In the genomic region with DNA sequence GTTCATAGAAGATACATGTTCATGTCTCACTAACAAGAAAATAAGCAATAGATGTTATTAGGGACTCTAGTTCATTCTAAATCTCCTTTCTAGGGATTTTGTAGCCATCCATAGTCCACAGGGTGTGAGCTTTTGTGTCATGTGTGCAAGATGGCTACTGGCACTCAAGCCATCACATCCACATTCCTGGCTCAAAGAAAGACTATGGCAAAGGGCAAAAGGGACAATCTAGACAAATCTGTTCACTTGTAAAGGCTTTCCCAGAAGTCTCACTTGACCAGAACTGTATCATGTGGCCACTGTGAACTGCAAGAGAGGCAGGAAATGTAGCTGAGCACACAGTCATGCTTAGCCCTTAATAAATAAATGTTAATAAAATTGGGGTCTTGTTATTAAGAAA, we compare ENCODE assay signal across 27 cellular contexts.
"Had no signal": no experiment of that assay in that cellular context is flagged by ENCODE, and none has a peak within 500 bp of the region (broad histone marks: within the 10 kb centered on the region; RNA-seq: fewer than 3 reads in every experiment).

No MANE protein-coding gene starts in this region.

- H3K27ac Mint-ChIP-seq: activated CD4-positive, alpha-beta T cell treated with anti-CD3 and anti-CD28 coated beads, Interleukin-2, amount 10 ng/mL, durations not matched to agents 7 days and 5 days; activated naive CD4-positive, alpha-beta T cell treated with anti-CD3 and anti-CD28 coated beads, Interleukin-2, amount 50 U/mL, for 72 hours; activated T-cell treated with anti-CD3 and anti-CD28 coated beads, Interleukin-2, amount 50 U/mL, for 72 hours; dendritic cell treated with granulocyte-macrophage colony-stimulating factor and Interleukin-4, amounts not matched to agents 40 ng/mL and 50 ng/mL, for 4 days; naive thymus-derived CD4-positive, alpha-beta T cell; stimulated activated naive B cell treated with anti-CD40 and anti-IgM and Interleukin-4, amounts not matched to agents 10 μg/mL and 1 μg/mL and 100 μg/mL, for 72 hours; T-helper 17 cell had no signal

- H3K9me3 Mint-ChIP-seq: activated CD4-positive, alpha-beta T cell treated with anti-CD3 and anti-CD28 coated beads, Interleukin-2, amount 10 ng/mL, durations not matched to agents 7 days and 5 days; activated naive CD4-positive, alpha-beta T cell treated with anti-CD3 and anti-CD28 coated beads, Interleukin-2, amount 50 U/mL, for 72 hours; activated T-cell treated with anti-CD3 and anti-CD28 coated beads, Interleukin-2, amount 50 U/mL, for 72 hours; dendritic cell treated with granulocyte-macrophage colony-stimulating factor and Interleukin-4, amounts not matched to agents 40 ng/mL and 50 ng/mL, for 4 days; naive thymus-derived CD4-positive, alpha-beta T cell; stimulated activated naive B cell treated with anti-CD40 and anti-IgM and Interleukin-4, amounts not matched to agents 10 μg/mL and 1 μg/mL and 100 μg/mL, for 72 hours had no signal

- DNase-seq: activated CD4-positive, alpha-beta T cell treated with anti-CD3 and anti-CD28 coated beads, Interleukin-2, amount 10 ng/mL, durations not matched to agents 7 days and 5 days; activated naive CD4-positive, alpha-beta T cell; activated T-cell treated with anti-CD3 and anti-CD28 coated beads for 4 hours; activated T-cell treated with anti-CD3 and anti-CD28 coated beads, Interleukin-2, amount 50 U/mL, for 72 hours; central memory CD4-positive, alpha-beta T cell; esophagus squamous epithelium; foreskin melanocyte; heart right ventricle; mammary epithelial cell; midbrain; naive thymus-derived CD4-positive, alpha-beta T cell; psoas muscle; stimulated activated CD4-positive, alpha-beta T cell treated with anti-CD3 and anti-CD28 coated beads, Interleukin-15, amount 100 ng/mL, for 24 hours; stimulated activated CD4-positive, alpha-beta T cell treated with anti-CD3 and anti-CD28 coated beads, Interleukin-2, amount 100 ng/mL, for 24 hours; stimulated activated naive B cell treated with anti-CD40 and anti-IgM and Interleukin-4, amounts not matched to agents 10 μg/mL and 1 μg/mL and 100 μg/mL, for 72 hours; stomach; T-helper 17 cell; T1000; thyroid gland; upper lobe of left lung; WERI-Rb-1 had no signal

- H3K27me3 Mint-ChIP-seq: activated CD4-positive, alpha-beta T cell treated with anti-CD3 and anti-CD28 coated beads, Interleukin-2, amount 10 ng/mL, durations not matched to agents 7 days and 5 days; dendritic cell treated with granulocyte-macrophage colony-stimulating factor and Interleukin-4, amounts not matched to agents 40 ng/mL and 50 ng/mL, for 4 days had no signal

- H3K36me3 ChIP-seq: breast epithelium, esophagus squamous epithelium, heart right ventricle, stomach, thyroid gland, upper lobe of left lung, vagina, WERI-Rb-1 had no signal

- H3K4me3 ChIP-seq: breast epithelium, esophagus squamous epithelium, heart right ventricle, psoas muscle, stomach, thyroid gland, upper lobe of left lung, vagina had no signal

- H3K36me3 Mint-ChIP-seq: activated naive CD4-positive, alpha-beta T cell treated with anti-CD3 and anti-CD28 coated beads, Interleukin-2, amount 50 U/mL, for 72 hours; naive thymus-derived CD4-positive, alpha-beta T cell; stimulated activated naive B cell treated with anti-CD40 and anti-IgM and Interleukin-4, amounts not matched to agents 10 μg/mL and 1 μg/mL and 100 μg/mL, for 72 hours had no signal

- H3K4me1 Mint-ChIP-seq: activated CD4-positive, alpha-beta T cell treated with anti-CD3 and anti-CD28 coated beads, Interleukin-2, amount 10 ng/mL, durations not matched to agents 7 days and 5 days; naive thymus-derived CD4-positive, alpha-beta T cell had no signal

- H3K27ac ChIP-seq: breast epithelium, esophagus squamous epithelium, heart right ventricle, parathyroid adenoma, psoas muscle, stomach, thyroid gland, upper lobe of left lung, vagina, WERI-Rb-1 had no signal

- ATAC-seq: activated CD4-positive, CD25-positive, alpha-beta regulatory T cell treated with anti-CD3 and anti-CD28 coated beads, Interleukin-2, amount 50 U/mL, for 24 hours; heart right ventricle; naive thymus-derived CD4-positive, alpha-beta T cell; psoas muscle; stimulated activated naive B cell treated with anti-CD40 and anti-IgM and Interleukin-4, amounts not matched to agents 10 μg/mL and 1 μg/mL and 100 μg/mL, for 72 hours; T-helper 17 cell had no signal

- H3K27me3 ChIP-seq: stomach, thyroid gland, upper lobe of left lung, vagina had no signal

- H3K4me1 ChIP-seq: breast epithelium, parathyroid adenoma, thyroid gland had no signal

- H3K9me3 ChIP-seq: breast epithelium, esophagus squamous epithelium, heart right ventricle, psoas muscle, stomach, thyroid gland, upper lobe of left lung, vagina had no signal

- H3K4me3 Mint-ChIP-seq: activated CD4-positive, alpha-beta T cell treated with anti-CD3 and anti-CD28 coated beads, Interleukin-2, amount 10 ng/mL, durations not matched to agents 7 days and 5 days; activated T-cell treated with anti-CD3 and anti-CD28 coated beads, Interleukin-2, amount 50 U/mL, for 72 hours; dendritic cell treated with granulocyte-macrophage colony-stimulating factor and Interleukin-4, amounts not matched to agents 40 ng/mL and 50 ng/mL, for 4 days; naive thymus-derived CD4-positive, alpha-beta T cell; stimulated activated naive B cell treated with anti-CD40 and anti-IgM and Interleukin-4, amounts not matched to agents 10 μg/mL and 1 μg/mL and 100 μg/mL, for 72 hours; T-helper 17 cell had no signal
